ENCODE assay signal across 1 cellular context in the genomic region with DNA sequence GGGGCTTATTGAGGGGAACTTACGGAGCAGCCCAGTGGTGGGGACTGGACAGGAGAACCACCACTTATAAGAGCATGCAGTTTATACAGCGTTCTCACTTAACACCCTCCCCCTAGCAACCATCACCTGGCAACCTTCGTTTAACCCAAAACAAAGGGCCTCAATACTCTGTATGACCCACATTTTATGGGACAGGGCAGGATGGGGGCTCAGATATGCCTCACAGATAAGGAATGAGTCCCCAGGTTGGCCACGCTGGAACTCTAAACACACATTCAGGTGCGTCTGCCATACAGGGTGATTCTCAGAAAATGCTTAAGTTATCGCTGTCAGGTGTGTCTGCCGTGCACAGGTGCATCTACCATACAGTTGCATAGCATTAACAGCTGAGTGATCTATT.
TF ChIP-seq lines count a peak whose summit lies in the region.

No MANE protein-coding gene starts in this region.

TF ChIP-seq in GM23338, 12 proteins besides CTCF, POLR2A, EP300 and RAD21 (continued from another document):
- TF ChIP-seq, protein P1, sequence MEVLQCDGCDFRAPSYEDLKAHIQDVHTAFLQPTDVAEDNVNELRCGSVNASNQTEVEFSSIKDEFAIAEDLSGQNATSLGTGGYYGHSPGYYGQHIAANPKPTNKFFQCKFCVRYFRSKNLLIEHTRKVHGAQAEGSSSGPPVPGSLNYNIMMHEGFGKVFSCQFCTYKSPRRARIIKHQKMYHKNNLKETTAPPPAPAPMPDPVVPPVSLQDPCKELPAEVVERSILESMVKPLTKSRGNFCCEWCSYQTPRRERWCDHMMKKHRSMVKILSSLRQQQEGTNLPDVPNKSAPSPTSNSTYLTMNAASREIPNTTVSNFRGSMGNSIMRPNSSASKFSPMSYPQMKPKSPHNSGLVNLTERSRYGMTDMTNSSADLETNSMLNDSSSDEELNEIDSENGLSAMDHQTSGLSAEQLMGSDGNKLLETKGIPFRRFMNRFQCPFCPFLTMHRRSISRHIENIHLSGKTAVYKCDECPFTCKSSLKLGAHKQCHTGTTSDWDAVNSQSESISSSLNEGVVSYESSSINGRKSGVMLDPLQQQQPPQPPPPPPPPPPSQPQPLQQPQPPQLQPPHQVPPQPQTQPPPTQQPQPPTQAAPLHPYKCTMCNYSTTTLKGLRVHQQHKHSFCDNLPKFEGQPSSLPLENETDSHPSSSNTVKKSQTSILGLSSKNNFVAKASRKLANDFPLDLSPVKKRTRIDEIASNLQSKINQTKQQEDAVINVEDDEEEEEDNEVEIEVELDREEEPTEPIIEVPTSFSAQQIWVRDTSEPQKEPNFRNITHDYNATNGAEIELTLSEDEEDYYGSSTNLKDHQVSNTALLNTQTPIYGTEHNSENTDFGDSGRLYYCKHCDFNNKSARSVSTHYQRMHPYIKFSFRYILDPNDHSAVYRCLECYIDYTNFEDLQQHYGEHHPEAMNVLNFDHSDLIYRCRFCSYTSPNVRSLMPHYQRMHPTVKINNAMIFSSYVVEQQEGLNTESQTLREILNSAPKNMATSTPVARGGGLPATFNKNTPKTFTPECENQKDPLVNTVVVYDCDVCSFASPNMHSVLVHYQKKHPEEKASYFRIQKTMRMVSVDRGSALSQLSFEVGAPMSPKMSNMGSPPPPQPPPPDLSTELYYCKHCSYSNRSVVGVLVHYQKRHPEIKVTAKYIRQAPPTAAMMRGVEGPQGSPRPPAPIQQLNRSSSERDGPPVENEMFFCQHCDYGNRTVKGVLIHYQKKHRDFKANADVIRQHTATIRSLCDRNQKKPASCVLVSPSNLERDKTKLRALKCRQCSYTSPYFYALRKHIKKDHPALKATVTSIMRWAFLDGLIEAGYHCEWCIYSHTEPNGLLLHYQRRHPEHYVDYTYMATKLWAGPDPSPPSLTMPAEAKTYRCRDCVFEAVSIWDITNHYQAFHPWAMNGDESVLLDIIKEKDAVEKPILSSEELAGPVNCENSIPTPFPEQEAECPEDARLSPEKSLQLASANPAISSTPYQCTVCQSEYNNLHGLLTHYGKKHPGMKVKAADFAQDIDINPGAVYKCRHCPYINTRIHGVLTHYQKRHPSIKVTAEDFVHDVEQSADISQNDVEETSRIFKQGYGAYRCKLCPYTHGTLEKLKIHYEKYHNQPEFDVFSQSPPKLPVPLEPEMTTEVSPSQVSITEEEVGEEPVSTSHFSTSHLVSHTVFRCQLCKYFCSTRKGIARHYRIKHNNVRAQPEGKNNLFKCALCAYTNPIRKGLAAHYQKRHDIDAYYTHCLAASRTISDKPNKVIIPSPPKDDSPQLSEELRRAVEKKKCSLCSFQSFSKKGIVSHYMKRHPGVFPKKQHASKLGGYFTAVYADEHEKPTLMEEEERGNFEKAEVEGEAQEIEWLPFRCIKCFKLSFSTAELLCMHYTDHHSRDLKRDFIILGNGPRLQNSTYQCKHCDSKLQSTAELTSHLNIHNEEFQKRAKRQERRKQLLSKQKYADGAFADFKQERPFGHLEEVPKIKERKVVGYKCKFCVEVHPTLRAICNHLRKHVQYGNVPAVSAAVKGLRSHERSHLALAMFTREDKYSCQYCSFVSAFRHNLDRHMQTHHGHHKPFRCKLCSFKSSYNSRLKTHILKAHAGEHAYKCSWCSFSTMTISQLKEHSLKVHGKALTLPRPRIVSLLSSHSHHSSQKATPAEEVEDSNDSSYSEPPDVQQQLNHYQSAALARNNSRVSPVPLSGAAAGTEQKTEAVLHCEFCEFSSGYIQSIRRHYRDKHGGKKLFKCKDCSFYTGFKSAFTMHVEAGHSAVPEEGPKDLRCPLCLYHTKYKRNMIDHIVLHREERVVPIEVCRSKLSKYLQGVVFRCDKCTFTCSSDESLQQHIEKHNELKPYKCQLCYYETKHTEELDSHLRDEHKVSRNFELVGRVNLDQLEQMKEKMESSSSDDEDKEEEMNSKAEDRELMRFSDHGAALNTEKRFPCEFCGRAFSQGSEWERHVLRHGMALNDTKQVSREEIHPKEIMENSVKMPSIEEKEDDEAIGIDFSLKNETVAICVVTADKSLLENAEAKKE (CRISPR knock-in tag; IDR thresholded peaks at IDR 0.05): no peak
- TF ChIP-seq, protein P2, sequence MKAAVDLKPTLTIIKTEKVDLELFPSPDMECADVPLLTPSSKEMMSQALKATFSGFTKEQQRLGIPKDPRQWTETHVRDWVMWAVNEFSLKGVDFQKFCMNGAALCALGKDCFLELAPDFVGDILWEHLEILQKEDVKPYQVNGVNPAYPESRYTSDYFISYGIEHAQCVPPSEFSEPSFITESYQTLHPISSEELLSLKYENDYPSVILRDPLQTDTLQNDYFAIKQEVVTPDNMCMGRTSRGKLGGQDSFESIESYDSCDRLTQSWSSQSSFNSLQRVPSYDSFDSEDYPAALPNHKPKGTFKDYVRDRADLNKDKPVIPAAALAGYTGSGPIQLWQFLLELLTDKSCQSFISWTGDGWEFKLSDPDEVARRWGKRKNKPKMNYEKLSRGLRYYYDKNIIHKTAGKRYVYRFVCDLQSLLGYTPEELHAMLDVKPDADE (IDR thresholded peaks at IDR 0.05): no peak
- TF ChIP-seq, protein P3, sequence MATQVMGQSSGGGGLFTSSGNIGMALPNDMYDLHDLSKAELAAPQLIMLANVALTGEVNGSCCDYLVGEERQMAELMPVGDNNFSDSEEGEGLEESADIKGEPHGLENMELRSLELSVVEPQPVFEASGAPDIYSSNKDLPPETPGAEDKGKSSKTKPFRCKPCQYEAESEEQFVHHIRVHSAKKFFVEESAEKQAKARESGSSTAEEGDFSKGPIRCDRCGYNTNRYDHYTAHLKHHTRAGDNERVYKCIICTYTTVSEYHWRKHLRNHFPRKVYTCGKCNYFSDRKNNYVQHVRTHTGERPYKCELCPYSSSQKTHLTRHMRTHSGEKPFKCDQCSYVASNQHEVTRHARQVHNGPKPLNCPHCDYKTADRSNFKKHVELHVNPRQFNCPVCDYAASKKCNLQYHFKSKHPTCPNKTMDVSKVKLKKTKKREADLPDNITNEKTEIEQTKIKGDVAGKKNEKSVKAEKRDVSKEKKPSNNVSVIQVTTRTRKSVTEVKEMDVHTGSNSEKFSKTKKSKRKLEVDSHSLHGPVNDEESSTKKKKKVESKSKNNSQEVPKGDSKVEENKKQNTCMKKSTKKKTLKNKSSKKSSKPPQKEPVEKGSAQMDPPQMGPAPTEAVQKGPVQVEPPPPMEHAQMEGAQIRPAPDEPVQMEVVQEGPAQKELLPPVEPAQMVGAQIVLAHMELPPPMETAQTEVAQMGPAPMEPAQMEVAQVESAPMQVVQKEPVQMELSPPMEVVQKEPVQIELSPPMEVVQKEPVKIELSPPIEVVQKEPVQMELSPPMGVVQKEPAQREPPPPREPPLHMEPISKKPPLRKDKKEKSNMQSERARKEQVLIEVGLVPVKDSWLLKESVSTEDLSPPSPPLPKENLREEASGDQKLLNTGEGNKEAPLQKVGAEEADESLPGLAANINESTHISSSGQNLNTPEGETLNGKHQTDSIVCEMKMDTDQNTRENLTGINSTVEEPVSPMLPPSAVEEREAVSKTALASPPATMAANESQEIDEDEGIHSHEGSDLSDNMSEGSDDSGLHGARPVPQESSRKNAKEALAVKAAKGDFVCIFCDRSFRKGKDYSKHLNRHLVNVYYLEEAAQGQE (IDR thresholded peaks at IDR 0.05; ENCODE audit: unreplicated experiment): no peak
- TF ChIP-seq ZNF331 (CRISPR knock-in tag; IDR thresholded peaks at IDR 0.05; ENCODE audit: low read depth): no peak
- no peak for TF ChIP-seq POLR2AphosphoS5 (IDR thresholded peaks at IDR 0.05; ENCODE audit: low read depth)
- TF ChIP-seq CREB1 (CRISPR knock-in tag; IDR thresholded peaks at IDR 0.05; ENCODE audit: low read depth): no peak
- no peak for TF ChIP-seq STAT1 (IDR thresholded peaks at IDR 0.05; ENCODE audit: unreplicated experiment)
- TF ChIP-seq JUNB (IDR thresholded peaks at IDR 0.05; ENCODE audit: unreplicated experiment): no peak
